Comparison of ENCODE assay signal across 1 cellular context in the genomic region with DNA sequence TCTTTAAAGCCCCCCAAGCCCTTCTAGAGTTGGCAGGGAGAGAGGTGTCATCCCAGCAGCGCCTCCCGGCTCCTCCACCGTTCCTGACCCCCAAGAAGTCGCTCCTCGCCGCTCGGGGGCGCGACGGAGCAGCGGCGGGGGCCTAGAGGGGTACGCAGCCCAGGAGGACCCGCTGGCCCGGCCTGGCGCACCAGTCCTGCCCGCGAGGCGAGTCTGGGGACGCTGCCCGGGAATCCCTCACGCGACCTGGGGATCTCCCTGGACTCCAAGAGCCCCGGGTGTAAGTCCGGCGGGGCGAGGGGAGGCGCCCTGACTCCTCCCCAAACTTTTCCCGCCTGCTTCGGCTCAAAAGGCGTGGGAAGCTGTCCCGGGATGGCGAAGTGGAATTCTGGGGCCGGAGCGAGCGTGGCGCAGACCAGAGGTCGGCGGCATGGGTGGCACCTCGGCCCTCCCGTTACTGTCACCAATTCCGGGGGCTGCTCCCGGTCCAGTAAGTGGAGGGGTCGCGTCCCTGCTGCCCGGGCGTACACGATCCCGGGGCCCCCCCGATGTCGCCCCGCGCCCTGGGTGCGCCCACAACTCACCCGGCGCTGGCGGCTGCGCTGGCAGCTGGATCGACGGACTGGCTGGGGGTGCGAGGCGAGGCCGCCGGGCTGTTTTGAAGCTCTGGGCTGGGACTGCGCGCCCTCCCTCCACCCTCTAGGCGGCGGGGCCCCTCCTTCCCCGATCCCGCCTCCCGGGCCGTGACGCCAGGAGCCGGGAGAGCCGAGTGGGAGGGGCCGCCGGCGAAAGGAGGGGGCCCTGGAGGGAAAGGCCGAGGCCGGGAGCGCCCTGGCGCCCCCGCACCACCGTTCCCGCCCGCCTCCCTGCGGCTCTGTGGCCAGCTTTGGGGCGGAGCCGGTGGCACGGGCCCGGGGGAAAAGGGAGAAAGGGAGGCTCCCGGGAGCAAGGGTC.
A peak's percentile ranks its signal among the peaks of the same experiment; 100 is the strongest.
TF ChIP-seq lines count a peak whose summit lies in the region.

A gene with protein sequence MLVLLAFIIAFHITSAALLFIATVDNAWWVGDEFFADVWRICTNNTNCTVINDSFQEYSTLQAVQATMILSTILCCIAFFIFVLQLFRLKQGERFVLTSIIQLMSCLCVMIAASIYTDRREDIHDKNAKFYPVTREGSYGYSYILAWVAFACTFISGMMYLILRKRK (minus strand): TSS at position 634 of the 954 bp plus-strand sequence. CDS start 32,981 bp downstream, outside the sequence.

TF ChIP-seq in HepG2, 621 proteins besides CTCF, POLR2A, EP300 and RAD21 (continued from another document and continues in another):
- TF ChIP-seq NFE2 (CRISPR knock-in tag; IDR thresholded peaks at IDR 0.05) (no peak), FOXK2 (IDR thresholded peaks at IDR 0.05) (no peak), PTBP1 (IDR thresholded peaks at IDR 0.05; ENCODE audit: low read depth, low read length, poor library complexity, severe bottlenecking) (peak; percentile 63), FIP1L1 (IDR thresholded peaks at IDR 0.05; ENCODE audit: borderline replicate concordance, insufficient read depth, low read depth, low read length) (no peak), POLR2AphosphoS2 (IDR thresholded peaks at IDR 0.05; ENCODE audit: low read depth, low read length) (no peak), TEAD3 (CRISPR knock-in tag; optimal IDR thresholded peaks at IDR 0.05; ENCODE audit: borderline replicate concordance) (peak; percentile 30), AGO1 (IDR thresholded peaks at IDR 0.05; ENCODE audit: low read depth, low read length, poor library complexity, severe bottlenecking) (peak; percentile 75), ZSCAN31 (CRISPR knock-in tag; IDR thresholded peaks at IDR 0.05; ENCODE audit: low read depth) (peak; percentile 98), ZNF883 (CRISPR knock-in tag; IDR thresholded peaks at IDR 0.05; ENCODE audit: not compliant biosample characterization) (peak; percentile 90), ELF1 (CRISPR knock-in tag; IDR thresholded peaks at IDR 0.05) (peak; percentile 38; the same call in 1 of the 2 replicates), ZNF761 (CRISPR knock-in tag; conservative IDR thresholded peaks at IDR 0.05) (peak; percentile 94), CBX1 (IDR thresholded peaks at IDR 0.05; ENCODE audit: low read depth) (no peak), ZNF788 (CRISPR knock-in tag; IDR thresholded peaks at IDR 0.05; ENCODE audit: borderline replicate concordance) (peak; percentile 98), MTF2 (CRISPR knock-in tag; IDR thresholded peaks at IDR 0.05; ENCODE audit: borderline replicate concordance) (peak; percentile 92), ZNF3 (CRISPR knock-in tag; IDR thresholded peaks at IDR 0.05) (no peak), BRD4 (CRISPR knock-in tag; IDR thresholded peaks at IDR 0.05) (peak; percentile 70; the same call in 1 of the 2 replicates), ZNF792 (CRISPR knock-in tag; IDR thresholded peaks at IDR 0.05) (no peak; the same call in 1 of the 2 replicates), ZFP90 (CRISPR knock-in tag; IDR thresholded peaks at IDR 0.05; ENCODE audit: borderline replicate concordance) (peak; percentile 73; the same call in 1 of the 2 replicates), TOPORS (CRISPR knock-in tag; IDR thresholded peaks at IDR 0.05) (no peak; the same call in 1 of the 2 replicates), ASH2L (IDR thresholded peaks at IDR 0.05; ENCODE audit: insufficient read length, low read depth, low read length) (peak; percentile 63), IKZF4 (CRISPR knock-in tag; IDR thresholded peaks at IDR 0.05; ENCODE audit: borderline replicate concordance, low read depth, not compliant biosample characterization) (peak; percentile 53), ZMYM2 (CRISPR knock-in tag; IDR thresholded peaks at IDR 0.05) (0 out of 2 replicates have a peak, but pooled peaks have one; percentile 4), ZNF121 (CRISPR knock-in tag; IDR thresholded peaks at IDR 0.05) (peak; percentile 17; the same call in 1 of the 2 replicates)
- TF ChIP-seq, protein P1, sequence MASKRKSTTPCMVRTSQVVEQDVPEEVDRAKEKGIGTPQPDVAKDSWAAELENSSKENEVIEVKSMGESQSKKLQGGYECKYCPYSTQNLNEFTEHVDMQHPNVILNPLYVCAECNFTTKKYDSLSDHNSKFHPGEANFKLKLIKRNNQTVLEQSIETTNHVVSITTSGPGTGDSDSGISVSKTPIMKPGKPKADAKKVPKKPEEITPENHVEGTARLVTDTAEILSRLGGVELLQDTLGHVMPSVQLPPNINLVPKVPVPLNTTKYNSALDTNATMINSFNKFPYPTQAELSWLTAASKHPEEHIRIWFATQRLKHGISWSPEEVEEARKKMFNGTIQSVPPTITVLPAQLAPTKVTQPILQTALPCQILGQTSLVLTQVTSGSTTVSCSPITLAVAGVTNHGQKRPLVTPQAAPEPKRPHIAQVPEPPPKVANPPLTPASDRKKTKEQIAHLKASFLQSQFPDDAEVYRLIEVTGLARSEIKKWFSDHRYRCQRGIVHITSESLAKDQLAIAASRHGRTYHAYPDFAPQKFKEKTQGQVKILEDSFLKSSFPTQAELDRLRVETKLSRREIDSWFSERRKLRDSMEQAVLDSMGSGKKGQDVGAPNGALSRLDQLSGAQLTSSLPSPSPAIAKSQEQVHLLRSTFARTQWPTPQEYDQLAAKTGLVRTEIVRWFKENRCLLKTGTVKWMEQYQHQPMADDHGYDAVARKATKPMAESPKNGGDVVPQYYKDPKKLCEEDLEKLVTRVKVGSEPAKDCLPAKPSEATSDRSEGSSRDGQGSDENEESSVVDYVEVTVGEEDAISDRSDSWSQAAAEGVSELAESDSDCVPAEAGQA (IDR thresholded peaks at IDR 0.05; ENCODE audit: low read depth): peak; percentile 31; the same call in 1 of the 2 replicates
- TF ChIP-seq, protein P1 (CRISPR knock-in tag; IDR thresholded peaks at IDR 0.05; ENCODE audit: borderline replicate concordance): peak; percentile 88; the same call in 1 of the 2 replicates
- TF ChIP-seq, protein P2, sequence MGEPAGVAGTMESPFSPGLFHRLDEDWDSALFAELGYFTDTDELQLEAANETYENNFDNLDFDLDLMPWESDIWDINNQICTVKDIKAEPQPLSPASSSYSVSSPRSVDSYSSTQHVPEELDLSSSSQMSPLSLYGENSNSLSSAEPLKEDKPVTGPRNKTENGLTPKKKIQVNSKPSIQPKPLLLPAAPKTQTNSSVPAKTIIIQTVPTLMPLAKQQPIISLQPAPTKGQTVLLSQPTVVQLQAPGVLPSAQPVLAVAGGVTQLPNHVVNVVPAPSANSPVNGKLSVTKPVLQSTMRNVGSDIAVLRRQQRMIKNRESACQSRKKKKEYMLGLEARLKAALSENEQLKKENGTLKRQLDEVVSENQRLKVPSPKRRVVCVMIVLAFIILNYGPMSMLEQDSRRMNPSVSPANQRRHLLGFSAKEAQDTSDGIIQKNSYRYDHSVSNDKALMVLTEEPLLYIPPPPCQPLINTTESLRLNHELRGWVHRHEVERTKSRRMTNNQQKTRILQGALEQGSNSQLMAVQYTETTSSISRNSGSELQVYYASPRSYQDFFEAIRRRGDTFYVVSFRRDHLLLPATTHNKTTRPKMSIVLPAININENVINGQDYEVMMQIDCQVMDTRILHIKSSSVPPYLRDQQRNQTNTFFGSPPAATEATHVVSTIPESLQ (CRISPR knock-in tag; conservative IDR thresholded peaks at IDR 0.05): no peak; the same call in 1 of the 2 replicates
- TF ChIP-seq, protein P3, sequence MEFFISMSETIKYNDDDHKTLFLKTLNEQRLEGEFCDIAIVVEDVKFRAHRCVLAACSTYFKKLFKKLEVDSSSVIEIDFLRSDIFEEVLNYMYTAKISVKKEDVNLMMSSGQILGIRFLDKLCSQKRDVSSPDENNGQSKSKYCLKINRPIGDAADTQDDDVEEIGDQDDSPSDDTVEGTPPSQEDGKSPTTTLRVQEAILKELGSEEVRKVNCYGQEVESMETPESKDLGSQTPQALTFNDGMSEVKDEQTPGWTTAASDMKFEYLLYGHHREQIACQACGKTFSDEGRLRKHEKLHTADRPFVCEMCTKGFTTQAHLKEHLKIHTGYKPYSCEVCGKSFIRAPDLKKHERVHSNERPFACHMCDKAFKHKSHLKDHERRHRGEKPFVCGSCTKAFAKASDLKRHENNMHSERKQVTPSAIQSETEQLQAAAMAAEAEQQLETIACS (CRISPR knock-in tag; IDR thresholded peaks at IDR 0.05): no peak
- TF ChIP-seq, protein P4, sequence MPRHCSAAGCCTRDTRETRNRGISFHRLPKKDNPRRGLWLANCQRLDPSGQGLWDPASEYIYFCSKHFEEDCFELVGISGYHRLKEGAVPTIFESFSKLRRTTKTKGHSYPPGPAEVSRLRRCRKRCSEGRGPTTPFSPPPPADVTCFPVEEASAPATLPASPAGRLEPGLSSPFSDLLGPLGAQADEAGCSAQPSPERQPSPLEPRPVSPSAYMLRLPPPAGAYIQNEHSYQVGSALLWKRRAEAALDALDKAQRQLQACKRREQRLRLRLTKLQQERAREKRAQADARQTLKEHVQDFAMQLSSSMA (CRISPR knock-in tag; IDR thresholded peaks at IDR 0.05): peak; percentile 88
- TF ChIP-seq, protein P5, sequence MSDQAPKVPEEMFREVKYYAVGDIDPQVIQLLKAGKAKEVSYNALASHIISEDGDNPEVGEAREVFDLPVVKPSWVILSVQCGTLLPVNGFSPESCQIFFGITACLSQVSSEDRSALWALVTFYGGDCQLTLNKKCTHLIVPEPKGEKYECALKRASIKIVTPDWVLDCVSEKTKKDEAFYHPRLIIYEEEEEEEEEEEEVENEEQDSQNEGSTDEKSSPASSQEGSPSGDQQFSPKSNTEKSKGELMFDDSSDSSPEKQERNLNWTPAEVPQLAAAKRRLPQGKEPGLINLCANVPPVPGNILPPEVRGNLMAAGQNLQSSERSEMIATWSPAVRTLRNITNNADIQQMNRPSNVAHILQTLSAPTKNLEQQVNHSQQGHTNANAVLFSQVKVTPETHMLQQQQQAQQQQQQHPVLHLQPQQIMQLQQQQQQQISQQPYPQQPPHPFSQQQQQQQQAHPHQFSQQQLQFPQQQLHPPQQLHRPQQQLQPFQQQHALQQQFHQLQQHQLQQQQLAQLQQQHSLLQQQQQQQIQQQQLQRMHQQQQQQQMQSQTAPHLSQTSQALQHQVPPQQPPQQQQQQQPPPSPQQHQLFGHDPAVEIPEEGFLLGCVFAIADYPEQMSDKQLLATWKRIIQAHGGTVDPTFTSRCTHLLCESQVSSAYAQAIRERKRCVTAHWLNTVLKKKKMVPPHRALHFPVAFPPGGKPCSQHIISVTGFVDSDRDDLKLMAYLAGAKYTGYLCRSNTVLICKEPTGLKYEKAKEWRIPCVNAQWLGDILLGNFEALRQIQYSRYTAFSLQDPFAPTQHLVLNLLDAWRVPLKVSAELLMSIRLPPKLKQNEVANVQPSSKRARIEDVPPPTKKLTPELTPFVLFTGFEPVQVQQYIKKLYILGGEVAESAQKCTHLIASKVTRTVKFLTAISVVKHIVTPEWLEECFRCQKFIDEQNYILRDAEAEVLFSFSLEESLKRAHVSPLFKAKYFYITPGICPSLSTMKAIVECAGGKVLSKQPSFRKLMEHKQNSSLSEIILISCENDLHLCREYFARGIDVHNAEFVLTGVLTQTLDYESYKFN (CRISPR knock-in tag; conservative IDR thresholded peaks at IDR 0.05): peak; percentile 78
- TF ChIP-seq, protein P6, sequence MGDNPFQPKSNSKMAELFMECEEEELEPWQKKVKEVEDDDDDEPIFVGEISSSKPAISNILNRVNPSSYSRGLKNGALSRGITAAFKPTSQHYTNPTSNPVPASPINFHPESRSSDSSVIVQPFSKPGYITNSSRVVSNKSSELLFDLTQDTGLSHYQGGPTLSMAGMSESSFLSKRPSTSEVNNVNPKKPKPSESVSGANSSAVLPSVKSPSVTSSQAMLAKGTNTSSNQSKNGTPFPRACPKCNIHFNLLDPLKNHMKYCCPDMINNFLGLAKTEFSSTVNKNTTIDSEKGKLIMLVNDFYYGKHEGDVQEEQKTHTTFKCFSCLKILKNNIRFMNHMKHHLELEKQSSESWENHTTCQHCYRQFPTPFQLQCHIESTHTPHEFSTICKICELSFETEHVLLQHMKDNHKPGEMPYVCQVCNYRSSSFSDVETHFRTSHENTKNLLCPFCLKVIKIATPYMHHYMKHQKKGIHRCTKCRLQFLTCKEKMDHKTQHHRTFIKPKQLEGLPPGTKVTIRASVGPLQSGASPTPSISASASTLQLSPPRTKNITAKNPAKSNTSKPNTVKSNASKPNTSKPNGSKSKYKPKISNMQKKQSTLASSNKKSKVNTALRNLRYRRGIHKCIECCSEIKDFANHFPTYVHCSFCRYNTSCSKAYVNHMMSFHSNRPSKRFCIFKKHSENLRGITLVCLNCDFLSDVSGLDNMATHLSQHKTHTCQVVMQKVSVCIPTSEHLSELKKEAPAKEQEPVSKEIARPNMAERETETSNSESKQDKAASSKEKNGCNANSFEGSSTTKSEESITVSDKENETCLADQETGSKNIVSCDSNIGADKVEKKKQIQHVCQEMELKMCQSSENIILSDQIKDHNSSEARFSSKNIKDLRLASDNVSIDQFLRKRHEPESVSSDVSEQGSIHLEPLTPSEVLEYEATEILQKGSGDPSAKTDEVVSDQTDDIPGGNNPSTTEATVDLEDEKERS (CRISPR knock-in tag; IDR thresholded peaks at IDR 0.05): peak; percentile 41; the same call in 1 of the 2 replicates
- TF ChIP-seq, protein P7, sequence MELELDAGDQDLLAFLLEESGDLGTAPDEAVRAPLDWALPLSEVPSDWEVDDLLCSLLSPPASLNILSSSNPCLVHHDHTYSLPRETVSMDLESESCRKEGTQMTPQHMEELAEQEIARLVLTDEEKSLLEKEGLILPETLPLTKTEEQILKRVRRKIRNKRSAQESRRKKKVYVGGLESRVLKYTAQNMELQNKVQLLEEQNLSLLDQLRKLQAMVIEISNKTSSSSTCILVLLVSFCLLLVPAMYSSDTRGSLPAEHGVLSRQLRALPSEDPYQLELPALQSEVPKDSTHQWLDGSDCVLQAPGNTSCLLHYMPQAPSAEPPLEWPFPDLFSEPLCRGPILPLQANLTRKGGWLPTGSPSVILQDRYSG (CRISPR knock-in tag; IDR thresholded peaks at IDR 0.05): no peak; the same call in 1 of the 2 replicates
- TF ChIP-seq, protein P8, sequence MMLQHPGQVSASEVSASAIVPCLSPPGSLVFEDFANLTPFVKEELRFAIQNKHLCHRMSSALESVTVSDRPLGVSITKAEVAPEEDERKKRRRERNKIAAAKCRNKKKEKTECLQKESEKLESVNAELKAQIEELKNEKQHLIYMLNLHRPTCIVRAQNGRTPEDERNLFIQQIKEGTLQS (CRISPR knock-in tag; IDR thresholded peaks at IDR 0.05): no peak; the same call in 1 of the 2 replicates
